Comparison of ENCODE assay signal across 1 cellular context in the genomic region with DNA sequence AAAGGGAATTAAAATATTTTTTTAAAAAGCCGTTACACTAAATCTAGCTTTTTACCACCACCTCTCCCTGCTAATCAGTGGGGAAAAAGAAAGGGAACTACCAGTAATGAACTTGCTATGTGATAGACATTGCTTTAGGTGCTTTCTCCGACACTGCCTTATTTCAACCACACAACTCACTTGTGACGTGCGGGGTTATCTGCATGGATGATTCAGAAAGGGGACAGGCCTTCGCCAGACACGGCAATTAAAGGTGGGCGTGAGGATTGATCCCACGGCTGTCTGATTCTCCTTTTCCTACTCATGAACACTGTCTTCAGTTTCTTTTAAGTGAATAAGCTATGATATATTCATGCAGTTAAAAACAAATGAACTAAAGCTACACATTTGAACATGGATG.
TF ChIP-seq lines count a peak whose summit lies in the region.

No MANE protein-coding gene starts in this region.

TF ChIP-seq in GM12878, 131 proteins besides CTCF, POLR2A, EP300 and RAD21 (continued from another document and continues in another):
- TF ChIP-seq, protein P1, sequence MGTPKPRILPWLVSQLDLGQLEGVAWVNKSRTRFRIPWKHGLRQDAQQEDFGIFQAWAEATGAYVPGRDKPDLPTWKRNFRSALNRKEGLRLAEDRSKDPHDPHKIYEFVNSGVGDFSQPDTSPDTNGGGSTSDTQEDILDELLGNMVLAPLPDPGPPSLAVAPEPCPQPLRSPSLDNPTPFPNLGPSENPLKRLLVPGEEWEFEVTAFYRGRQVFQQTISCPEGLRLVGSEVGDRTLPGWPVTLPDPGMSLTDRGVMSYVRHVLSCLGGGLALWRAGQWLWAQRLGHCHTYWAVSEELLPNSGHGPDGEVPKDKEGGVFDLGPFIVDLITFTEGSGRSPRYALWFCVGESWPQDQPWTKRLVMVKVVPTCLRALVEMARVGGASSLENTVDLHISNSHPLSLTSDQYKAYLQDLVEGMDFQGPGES (IDR thresholded peaks at IDR 0.05): no peak
- TF ChIP-seq TCF3 (IDR thresholded peaks at IDR 0.05; ENCODE audit: borderline replicate concordance, insufficient read depth, low read depth, low read length): no peak
- TF ChIP-seq SUZ12 (IDR thresholded peaks at IDR 0.05; ENCODE audit: unreplicated experiment): no peak
- no peak for TF ChIP-seq TCF7 (IDR thresholded peaks at IDR 0.05; ENCODE audit: borderline replicate concordance)
- TF ChIP-seq CHD1 (IDR thresholded peaks at IDR 0.05; ENCODE audit: low read depth, low read length): no peak
- no peak for TF ChIP-seq IRF5 (IDR thresholded peaks at IDR 0.05; ENCODE audit: borderline replicate concordance)
- no peak for TF ChIP-seq ZNF217 (IDR thresholded peaks at IDR 0.05)
- TF ChIP-seq HCFC1 (IDR thresholded peaks at IDR 0.05; ENCODE audit: low read length): no peak
- TF ChIP-seq NFXL1 (IDR thresholded peaks at IDR 0.05; ENCODE audit: borderline replicate concordance): no peak
- no peak for TF ChIP-seq STAT1 (conservative IDR thresholded peaks at IDR 0.05)
- TF ChIP-seq, protein P2, sequence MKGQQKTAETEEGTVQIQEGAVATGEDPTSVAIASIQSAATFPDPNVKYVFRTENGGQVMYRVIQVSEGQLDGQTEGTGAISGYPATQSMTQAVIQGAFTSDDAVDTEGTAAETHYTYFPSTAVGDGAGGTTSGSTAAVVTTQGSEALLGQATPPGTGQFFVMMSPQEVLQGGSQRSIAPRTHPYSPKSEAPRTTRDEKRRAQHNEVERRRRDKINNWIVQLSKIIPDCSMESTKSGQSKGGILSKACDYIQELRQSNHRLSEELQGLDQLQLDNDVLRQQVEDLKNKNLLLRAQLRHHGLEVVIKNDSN (IDR thresholded peaks at IDR 0.05; ENCODE audit: borderline replicate concordance, extremely low read length, insufficient read depth, low read depth, low read length): no peak
- TF ChIP-seq NFIC (IDR thresholded peaks at IDR 0.05; ENCODE audit: low read depth, low read length): no peak
- TF ChIP-seq JUNB (IDR thresholded peaks at IDR 0.05): no peak
- TF ChIP-seq, protein P3, sequence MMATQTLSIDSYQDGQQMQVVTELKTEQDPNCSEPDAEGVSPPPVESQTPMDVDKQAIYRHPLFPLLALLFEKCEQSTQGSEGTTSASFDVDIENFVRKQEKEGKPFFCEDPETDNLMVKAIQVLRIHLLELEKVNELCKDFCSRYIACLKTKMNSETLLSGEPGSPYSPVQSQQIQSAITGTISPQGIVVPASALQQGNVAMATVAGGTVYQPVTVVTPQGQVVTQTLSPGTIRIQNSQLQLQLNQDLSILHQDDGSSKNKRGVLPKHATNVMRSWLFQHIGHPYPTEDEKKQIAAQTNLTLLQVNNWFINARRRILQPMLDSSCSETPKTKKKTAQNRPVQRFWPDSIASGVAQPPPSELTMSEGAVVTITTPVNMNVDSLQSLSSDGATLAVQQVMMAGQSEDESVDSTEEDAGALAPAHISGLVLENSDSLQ (IDR thresholded peaks at IDR 0.05): peak; percentile 59; the same call in 1 of the 2 replicates
- TF ChIP-seq, protein P4, sequence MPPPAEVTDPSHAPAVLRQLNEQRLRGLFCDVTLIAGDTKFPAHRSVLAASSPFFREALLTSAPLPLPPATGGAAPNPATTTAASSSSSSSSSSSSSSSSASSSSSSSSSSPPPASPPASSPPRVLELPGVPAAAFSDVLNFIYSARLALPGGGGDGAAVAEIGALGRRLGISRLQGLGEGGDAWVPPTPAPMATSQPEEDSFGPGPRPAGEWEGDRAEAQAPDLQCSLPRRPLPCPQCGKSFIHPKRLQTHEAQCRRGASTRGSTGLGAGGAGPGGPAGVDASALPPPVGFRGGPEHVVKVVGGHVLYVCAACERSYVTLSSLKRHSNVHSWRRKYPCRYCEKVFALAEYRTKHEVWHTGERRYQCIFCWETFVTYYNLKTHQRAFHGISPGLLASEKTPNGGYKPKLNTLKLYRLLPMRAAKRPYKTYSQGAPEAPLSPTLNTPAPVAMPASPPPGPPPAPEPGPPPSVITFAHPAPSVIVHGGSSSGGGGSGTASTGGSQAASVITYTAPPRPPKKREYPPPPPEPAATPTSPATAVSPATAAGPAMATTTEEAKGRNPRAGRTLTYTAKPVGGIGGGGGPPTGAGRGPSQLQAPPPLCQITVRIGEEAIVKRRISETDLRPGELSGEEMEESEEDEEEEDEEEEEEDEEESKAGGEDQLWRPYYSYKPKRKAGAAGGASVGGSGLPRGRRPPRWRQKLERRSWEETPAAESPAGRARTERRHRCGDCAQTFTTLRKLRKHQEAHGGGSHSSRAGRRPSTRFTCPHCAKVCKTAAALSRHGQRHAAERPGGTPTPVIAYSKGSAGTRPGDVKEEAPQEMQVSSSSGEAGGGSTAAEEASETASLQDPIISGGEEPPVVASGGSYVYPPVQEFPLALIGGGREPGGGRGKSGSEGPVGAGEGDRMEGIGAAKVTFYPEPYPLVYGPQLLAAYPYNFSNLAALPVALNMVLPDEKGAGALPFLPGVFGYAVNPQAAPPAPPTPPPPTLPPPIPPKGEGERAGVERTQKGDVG (CRISPR knock-in tag; IDR thresholded peaks at IDR 0.05): no peak
- TF ChIP-seq BCL11A (IDR thresholded peaks at IDR 0.05; ENCODE audit: low read depth, low read length): peak; percentile 74; the same call in 1 of the 2 replicates
- TF ChIP-seq ZBED1 (IDR thresholded peaks at IDR 0.05; ENCODE audit: borderline replicate concordance): no peak
- TF ChIP-seq PAX5 (IDR thresholded peaks at IDR 0.05; ENCODE audit: borderline replicate concordance, low read depth, low read length): peak; percentile 87
- TF ChIP-seq NBN (IDR thresholded peaks at IDR 0.05): no peak
- TF ChIP-seq CHD2 (IDR thresholded peaks at IDR 0.05; ENCODE audit: borderline replicate concordance, low read depth, low read length): peak; percentile 36; the same call in 1 of the 2 replicates
- no peak for TF ChIP-seq YBX1 (IDR thresholded peaks at IDR 0.05)
- TF ChIP-seq, protein P5, sequence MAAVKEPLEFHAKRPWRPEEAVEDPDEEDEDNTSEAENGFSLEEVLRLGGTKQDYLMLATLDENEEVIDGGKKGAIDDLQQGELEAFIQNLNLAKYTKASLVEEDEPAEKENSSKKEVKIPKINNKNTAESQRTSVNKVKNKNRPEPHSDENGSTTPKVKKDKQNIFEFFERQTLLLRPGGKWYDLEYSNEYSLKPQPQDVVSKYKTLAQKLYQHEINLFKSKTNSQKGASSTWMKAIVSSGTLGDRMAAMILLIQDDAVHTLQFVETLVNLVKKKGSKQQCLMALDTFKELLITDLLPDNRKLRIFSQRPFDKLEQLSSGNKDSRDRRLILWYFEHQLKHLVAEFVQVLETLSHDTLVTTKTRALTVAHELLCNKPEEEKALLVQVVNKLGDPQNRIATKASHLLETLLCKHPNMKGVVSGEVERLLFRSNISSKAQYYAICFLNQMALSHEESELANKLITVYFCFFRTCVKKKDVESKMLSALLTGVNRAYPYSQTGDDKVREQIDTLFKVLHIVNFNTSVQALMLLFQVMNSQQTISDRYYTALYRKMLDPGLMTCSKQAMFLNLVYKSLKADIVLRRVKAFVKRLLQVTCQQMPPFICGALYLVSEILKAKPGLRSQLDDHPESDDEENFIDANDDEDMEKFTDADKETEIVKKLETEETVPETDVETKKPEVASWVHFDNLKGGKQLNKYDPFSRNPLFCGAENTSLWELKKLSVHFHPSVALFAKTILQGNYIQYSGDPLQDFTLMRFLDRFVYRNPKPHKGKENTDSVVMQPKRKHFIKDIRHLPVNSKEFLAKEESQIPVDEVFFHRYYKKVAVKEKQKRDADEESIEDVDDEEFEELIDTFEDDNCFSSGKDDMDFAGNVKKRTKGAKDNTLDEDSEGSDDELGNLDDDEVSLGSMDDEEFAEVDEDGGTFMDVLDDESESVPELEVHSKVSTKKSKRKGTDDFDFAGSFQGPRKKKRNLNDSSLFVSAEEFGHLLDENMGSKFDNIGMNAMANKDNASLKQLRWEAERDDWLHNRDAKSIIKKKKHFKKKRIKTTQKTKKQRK (IDR thresholded peaks at IDR 0.05; ENCODE audit: low read depth, low read length): no peak
- no peak for TF ChIP-seq KAT2A (conservative IDR thresholded peaks at IDR 0.05; ENCODE audit: control insufficient read depth, low read depth, low read length)
- peak; percentile 63; the same call in 1 of the 2 replicates for TF ChIP-seq RELB (IDR thresholded peaks at IDR 0.05; ENCODE audit: low read depth)
- no peak for TF ChIP-seq E4F1 (IDR thresholded peaks at IDR 0.05; ENCODE audit: borderline replicate concordance, partially characterized antibody)
- TF ChIP-seq NR2C2 (IDR thresholded peaks at IDR 0.05; ENCODE audit: borderline replicate concordance, control insufficient read depth, insufficient read length, low read depth): no peak
- TF ChIP-seq IRF4 (IDR thresholded peaks at IDR 0.05; ENCODE audit: low read depth, low read length): no peak
- TF ChIP-seq SMARCA5 (IDR thresholded peaks at IDR 0.05): no peak
- no peak; the same call in 1 of the 2 replicates for TF ChIP-seq ZNF687 (IDR thresholded peaks at IDR 0.05)
- no peak for TF ChIP-seq ASH2L (IDR thresholded peaks at IDR 0.05; ENCODE audit: borderline replicate concordance, low read depth)
- TF ChIP-seq CREB1 (IDR thresholded peaks at IDR 0.05; ENCODE audit: low read depth): no peak
- TF ChIP-seq NR2F1 (conservative IDR thresholded peaks at IDR 0.05): 0 out of 2 replicates have a peak, but pooled peaks have one; percentile 41
- no peak for TF ChIP-seq SIX5 (IDR thresholded peaks at IDR 0.05; ENCODE audit: low read depth, low read length, severe bottlenecking)
- no peak for TF ChIP-seq YY1 (IDR thresholded peaks at IDR 0.05; ENCODE audit: low read depth, low read length)
- no peak for TF ChIP-seq SMAD5 (IDR thresholded peaks at IDR 0.05; ENCODE audit: low read depth)
- no peak for TF ChIP-seq RB1 (IDR thresholded peaks at IDR 0.05; ENCODE audit: borderline replicate concordance)
